18 cellular contexts compared by ENCODE assay signal in genomic region chr2:238585836-238586821, GRCh38.
DNase-seq lines count a peak whose midpoint lies in the region; ATAC-seq and TF ChIP-seq lines count a peak whose summit lies in the region.
"Had no signal": no experiment of that assay in that cellular context is flagged by ENCODE, and none has a peak within 500 bp of the region (broad histone marks: within the 10 kb centered on the region; RNA-seq: fewer than 3 reads in every experiment).

No MANE protein-coding gene starts in this region.

- no peak overlapping the region for H3K4me3 Mint-ChIP-seq in osteocyte (ENCODE audit: unreplicated experiment)
- H3K4me3 Mint-ChIP-seq: IgD-negative memory B cell had no signal

- intact Hi-C loops in esophagus squamous epithelium (cut with DNase I), result no loop called here

- no peak overlapping the region for H3K4me3 ChIP-seq in fibroblast of villous mesenchyme (ENCODE audit: low read depth, low read length)
- H3K4me3 ChIP-seq in esophagus squamous epithelium, result no peak overlapping the region
- H3K4me3 ChIP-seq: gastrocnemius medialis, suprapubic skin had no signal

- DNase-seq in Ammon's horn (ENCODE audit: low spot score), result peak; percentile 74
- DNase-seq in RPMI7951 (ENCODE audit: low read depth), result peak; percentile 66
- peak; percentile 13 for DNase-seq in fibroblast of villous mesenchyme (ENCODE audit: low read depth)
- DNase-seq in osteocyte (ENCODE audit: extremely low spot score, unreplicated experiment), result peak; percentile 83
- no peak for DNase-seq in NCI-H2029 (lab: John Stamatoyannopoulos, UW)
- no peak for DNase-seq in NCI-H2081 (lab: John Stamatoyannopoulos, UW)
- DNase-seq in esophagus squamous epithelium (lab: John Stamatoyannopoulos, UW), result no peak
- DNase-seq: activated naive CD4-positive, alpha-beta T cell; Caco-2; effector memory CD4-positive, alpha-beta T cell; gastrocnemius medialis; GDM1; NCI-H1436; PC-3 had no signal

- TF ChIP-seq CTCF in fibroblast of villous mesenchyme (IDR thresholded peaks at IDR 0.05; ENCODE audit: insufficient read depth, low read depth, low read length), result no peak
- no peak for TF ChIP-seq CTCF in osteocyte (IDR thresholded peaks at IDR 0.05)
- no peak for TF ChIP-seq CTCF in esophagus squamous epithelium (IDR thresholded peaks at IDR 0.05)

- no peaks in the 10 kb centered on the region for H3K36me3 Mint-ChIP-seq in osteocyte (ENCODE audit: unreplicated experiment)
- H3K36me3 Mint-ChIP-seq: IgD-negative memory B cell had no signal

- no peaks in the 10 kb centered on the region for H3K4me1 Mint-ChIP-seq in osteocyte (ENCODE audit: unreplicated experiment)
- H3K4me1 Mint-ChIP-seq: IgD-negative memory B cell had no signal

- H3K27ac Mint-ChIP-seq in osteocyte (ENCODE audit: unreplicated experiment), result no peak overlapping the region
- H3K27ac Mint-ChIP-seq: progenitor cell of endocrine pancreas had no signal

- no peaks in the 10 kb centered on the region for H3K9me3 ChIP-seq in esophagus squamous epithelium
- H3K9me3 ChIP-seq: Caco-2, gastrocnemius medialis, suprapubic skin had no signal

- TF ChIP-seq POLR2A in esophagus squamous epithelium (IDR thresholded peaks at IDR 0.05), result no peak

- ATAC-seq in HG03354 (IDR thresholded peaks at IDR 0.05; ENCODE audit: poor library complexity, severe bottlenecking, unreplicated experiment), result no peak
- ATAC-seq: gastrocnemius medialis, PC-3 had no signal

- H3K36me3 ChIP-seq in esophagus squamous epithelium, result no peaks in the 10 kb centered on the region
- H3K36me3 ChIP-seq: gastrocnemius medialis, suprapubic skin had no signal

- H3K4me1 ChIP-seq in esophagus squamous epithelium, result no peaks in the 10 kb centered on the region
- H3K4me1 ChIP-seq: Caco-2, gastrocnemius medialis, suprapubic skin had no signal

- peaks cover 10% of the 10 kb centered on the region for H3K9me3 Mint-ChIP-seq in osteocyte (ENCODE audit: unreplicated experiment)

- H3K27me3 ChIP-seq in esophagus squamous epithelium, result no peaks in the 10 kb centered on the region
- H3K27me3 ChIP-seq: gastrocnemius medialis, suprapubic skin had no signal

- H3K27me3 Mint-ChIP-seq in osteocyte (ENCODE audit: unreplicated experiment), result peaks cover 3% of the 10 kb centered on the region
- H3K27me3 Mint-ChIP-seq: progenitor cell of endocrine pancreas had no signal

- no peak overlapping the region for H3K27ac ChIP-seq in esophagus squamous epithelium
- H3K27ac ChIP-seq: gastrocnemius medialis, suprapubic skin had no signal

- 74 to 82% methylated on average over 12 to 25 of the region's 34 CpGs for WGBS in esophagus squamous epithelium, 2 donors

Comparison
In these comparisons a context has a peak if more than half of its experiments do, and no peak if none do; other contexts are left out.
1. DNase-seq: peak in Ammon's horn (single experiment), RPMI7951 (single experiment), fibroblast of villous mesenchyme (single experiment) and osteocyte (single experiment); none in NCI-H2029 (single experiment), NCI-H2081 (0 of 2) and esophagus squamous epithelium (single experiment).